ENCODE assay signal across 25 cellular contexts in genomic region chr6:4965506-4966389, GRCh38. TPM values are rescaled to one million over a fixed set of nuclear protein-coding genes. Genes with fewer than 3 reads are reported as not detected.
DNase-seq lines count a peak whose midpoint lies in the region; ATAC-seq and TF ChIP-seq lines count a peak whose summit lies in the region.
"Had no signal": no experiment of that assay in that cellular context is flagged by ENCODE, and none has a peak within 500 bp of the region (broad histone marks: within the 10 kb centered on the region; RNA-seq: fewer than 3 reads in every experiment).

No MANE protein-coding gene starts in this region.

- no peak overlapping the region for H2BK120ac ChIP-seq in trophoblast cell (ENCODE audit: insufficient read depth, low read length, poor library complexity)

- no peak overlapping the region for H3K23ac ChIP-seq in trophoblast cell (ENCODE audit: low read length)

- no peak overlapping the region for H3K4ac ChIP-seq in trophoblast cell (ENCODE audit: low read depth, low read length)

- H2BK5ac ChIP-seq in trophoblast cell (ENCODE audit: low read depth, low read length, poor library complexity): no peak overlapping the region

- H3K9me3 ChIP-seq in esophagus muscularis mucosa (no peaks in the 10 kb centered on the region), trophoblast cell (ENCODE audit: insufficient read depth, low read depth, low read length) (no peaks in the 10 kb centered on the region)
- H3K9me3 ChIP-seq: BLaER1 treated with 17β-estradiol and CSF1 and Interleukin-3, amounts not matched to agents 10 nM and 100 nM; Caco-2; SJSA1 had no signal

- H3K14ac ChIP-seq in trophoblast cell (ENCODE audit: low read length): no peak overlapping the region

- intact Hi-C loops in esophagus muscularis mucosa (cut with DNase I): no loop called here

- H3K36me3 ChIP-seq in GM23338 (ENCODE audit: insufficient read depth): no peaks in the 10 kb centered on the region
- H3K36me3 ChIP-seq in esophagus muscularis mucosa: no peaks in the 10 kb centered on the region
- no peaks in the 10 kb centered on the region for H3K36me3 ChIP-seq in trophoblast cell (ENCODE audit: control insufficient read depth in 1 of 2, insufficient read depth in 2 of 2, low read length in 2 of 2)
- H3K36me3 ChIP-seq: BLaER1 treated with 17β-estradiol and CSF1 and Interleukin-3, amounts not matched to agents 10 nM and 100 nM; SJSA1 had no signal

- no peak overlapping the region for H3K4me3 Mint-ChIP-seq in GM23338
- H3K4me3 Mint-ChIP-seq: CD4-positive, alpha-beta memory T cell had no signal

- no peaks in the 10 kb centered on the region for H3F3A ChIP-seq in GM23338 (replicated peaks; ENCODE audit: low read depth)

- H3K27ac ChIP-seq in GM23338 (ENCODE audit: low read depth) (no peak overlapping the region), esophagus muscularis mucosa (replicated peaks in 1 of 4) (no peak overlapping the region), trophoblast cell (ENCODE audit: low read depth, low read length) (peak overlapping the region; percentile 36)
- H3K27ac ChIP-seq: BLaER1 treated with 17β-estradiol and CSF1 and Interleukin-3, amounts not matched to agents 10 nM and 100 nM; GM23248; SJSA1 had no signal

- peak overlapping the region; percentile 3 for H4K91ac ChIP-seq in trophoblast cell (ENCODE audit: low read depth, low read length)

- 90% methylated on average over 9 of the region's 9 CpGs for WGBS in esophagus muscularis mucosa
- no CpG with 5 or more reads among the region's 9 CpGs for WGBS in trophoblast cell (ENCODE audit: extremely low coverage, insufficient coverage, insufficient read length)

- H3K27me3 Mint-ChIP-seq in GM23338 (ENCODE audit: insufficient read depth, low read depth, poor library complexity): peaks cover 7% of the 10 kb centered on the region

- H3K4me3 ChIP-seq in GM23338: no peak overlapping the region
- no peak overlapping the region for H3K4me3 ChIP-seq in esophagus muscularis mucosa
- no peak overlapping the region for H3K4me3 ChIP-seq in trophoblast cell (ENCODE audit: low read depth, low read length)
- H3K4me3 ChIP-seq: BLaER1 treated with 17β-estradiol and CSF1 and Interleukin-3, amounts not matched to agents 10 nM and 100 nM; GM12878; GM23248; SJSA1 had no signal

- H3K4me1 ChIP-seq in GM23338 (ENCODE audit: insufficient read depth): no peaks in the 10 kb centered on the region
- peaks cover 0 to 7% (median 2%) of the 10 kb centered on the region in 4 donors for H3K4me1 ChIP-seq in esophagus muscularis mucosa
- H3K4me1 ChIP-seq in trophoblast cell (ENCODE audit: control insufficient read depth in 1 of 2, insufficient read depth in 2 of 2, low read length in 2 of 2): peaks cover 13 to 17% of the 10 kb centered on the region in 2 experiments
- H3K4me1 ChIP-seq: Caco-2, SJSA1 had no signal

- no peaks in the 10 kb centered on the region for H4K20me1 ChIP-seq in GM23338 (replicated peaks; ENCODE audit: insufficient read depth)
- H4K20me1 ChIP-seq: BLaER1 treated with 17β-estradiol and CSF1 and Interleukin-3, amounts not matched to agents 10 nM and 100 nM had no signal

- no peak overlapping the region for H2AK5ac ChIP-seq in trophoblast cell (ENCODE audit: low read length)

- peak; percentile 43 for ATAC-seq in GM23338
- no peak for ATAC-seq in HG03378 (IDR thresholded peaks at IDR 0.05; ENCODE audit: unreplicated experiment)
- ATAC-seq in GM19452 (IDR thresholded peaks at IDR 0.05; ENCODE audit: unreplicated experiment): no peak
- ATAC-seq: GM12878, HCT116, Right ventricle myocardium inferior had no signal

- no peak overlapping the region for H4K8ac ChIP-seq in trophoblast cell (ENCODE audit: low read depth, low read length)

- no peaks in the 10 kb centered on the region for H3K36me3 Mint-ChIP-seq in GM23338 (ENCODE audit: low read depth)
- H3K36me3 Mint-ChIP-seq: CD4-positive, alpha-beta memory T cell had no signal

- H3K9me2 ChIP-seq in GM23338 (ENCODE audit: insufficient read depth): no peaks in the 10 kb centered on the region

- H3K27ac Mint-ChIP-seq in GM23338: no peak overlapping the region
- H3K27ac Mint-ChIP-seq: CD4-positive, alpha-beta memory T cell had no signal

- H3K4me1 Mint-ChIP-seq in GM23338: peaks cover 16% of the 10 kb centered on the region
- H3K4me1 Mint-ChIP-seq: CD4-positive, alpha-beta memory T cell had no signal

- no peak overlapping the region for H3K18ac ChIP-seq in trophoblast cell (ENCODE audit: low read length)

- no peak for TF ChIP-seq POLR2A in esophagus muscularis mucosa (IDR thresholded peaks at IDR 0.05; ENCODE audit: low read depth)

- no peak for TF ChIP-seq EP300 in esophagus muscularis mucosa (IDR thresholded peaks at IDR 0.05)

- H3K9me3 Mint-ChIP-seq in GM23338: no peaks in the 10 kb centered on the region
- H3K9me3 Mint-ChIP-seq: CD4-positive, alpha-beta memory T cell had no signal

- H2AFZ ChIP-seq in GM23338: peak overlapping the region; percentile 72
- no peak overlapping the region for H2AFZ ChIP-seq in trophoblast cell (ENCODE audit: insufficient read depth, low read length, poor library complexity)
- H2AFZ ChIP-seq: GM23248 had no signal

- H3K9ac ChIP-seq in trophoblast cell (ENCODE audit: low read length): no peak overlapping the region
- H3K9ac ChIP-seq: BLaER1 treated with 17β-estradiol and CSF1 and Interleukin-3, amounts not matched to agents 10 nM and 100 nM; GM23248 had no signal

- H4K12ac ChIP-seq in trophoblast cell (ENCODE audit: low read depth, low read length): no peak overlapping the region

- H3K79me2 ChIP-seq in GM23338 (replicated peaks; ENCODE audit: insufficient read depth): no peaks in the 10 kb centered on the region
- no peaks in the 10 kb centered on the region for H3K79me2 ChIP-seq in trophoblast cell (ENCODE audit: control insufficient read depth, insufficient read depth, low read length, poor library complexity)

- peak overlapping the region; percentile 3 for H2BK12ac ChIP-seq in trophoblast cell (ENCODE audit: low read length)

- peak; percentile 2 for DNase-seq in NOMO-1 treated with DMSO at 0.1 percent for 48 hours (lab: John Stamatoyannopoulos, UW; ENCODE audit: unreplicated experiment)
- no peak for DNase-seq in NOMO-1 (lab: John Stamatoyannopoulos, UW; ENCODE audit: unreplicated experiment in 2 of 2)
- DNase-seq in GM23338 (ENCODE audit: low spot score): no peak
- peak; percentile 90 for DNase-seq in esophagus muscularis mucosa (ENCODE audit: extremely low spot score)
- DNase-seq in trophoblast cell: no peak
- no peak for DNase-seq in NCI-H1092 treated with DMSO at 0.1 percent for 48 hours (lab: John Stamatoyannopoulos, UW)
- DNase-seq: 8988T; Caco-2; CD4-positive, alpha-beta memory T cell; DMS 273 treated with DMSO at 0.1 percent for 48 hours; DMS79 treated with DMSO at 0.1 percent for 48 hours; GM23248; IMR-90; NCI-H1417 treated with DMSO at 0.1 percent for 48 hours; NCI-H187; NCI-H446 treated with DMSO at 0.1 percent for 48 hours; NCI-H69; OCI-M1 had no signal

- H3K4me2 ChIP-seq in GM23338 (no peak overlapping the region), trophoblast cell (ENCODE audit: low read length) (no peak overlapping the region)
- H3K4me2 ChIP-seq: BLaER1 treated with 17β-estradiol and CSF1 and Interleukin-3, amounts not matched to agents 10 nM and 100 nM had no signal

- H3K79me1 ChIP-seq in trophoblast cell (ENCODE audit: low read length): peaks cover 9% of the 10 kb centered on the region

- TF ChIP-seq CTCF in GM23338 (conservative IDR thresholded peaks at IDR 0.05; ENCODE audit: low read depth in 2 of 2) (no peak), esophagus muscularis mucosa (IDR thresholded peaks at IDR 0.05) (no peak)

- no peaks in the 10 kb centered on the region for H3K27me3 ChIP-seq in GM23338 (ENCODE audit: insufficient read depth)
- no peaks in the 10 kb centered on the region for H3K27me3 ChIP-seq in esophagus muscularis mucosa
- no peaks in the 10 kb centered on the region for H3K27me3 ChIP-seq in trophoblast cell (ENCODE audit: insufficient read depth, low read length)
- H3K27me3 ChIP-seq: BLaER1 treated with 17β-estradiol and CSF1 and Interleukin-3, amounts not matched to agents 10 nM and 100 nM; SJSA1 had no signal

TF ChIP-seq in GM23338, 12 proteins besides CTCF, POLR2A, EP300 and RAD21 (continues in another document):
- TF ChIP-seq, protein P1, sequence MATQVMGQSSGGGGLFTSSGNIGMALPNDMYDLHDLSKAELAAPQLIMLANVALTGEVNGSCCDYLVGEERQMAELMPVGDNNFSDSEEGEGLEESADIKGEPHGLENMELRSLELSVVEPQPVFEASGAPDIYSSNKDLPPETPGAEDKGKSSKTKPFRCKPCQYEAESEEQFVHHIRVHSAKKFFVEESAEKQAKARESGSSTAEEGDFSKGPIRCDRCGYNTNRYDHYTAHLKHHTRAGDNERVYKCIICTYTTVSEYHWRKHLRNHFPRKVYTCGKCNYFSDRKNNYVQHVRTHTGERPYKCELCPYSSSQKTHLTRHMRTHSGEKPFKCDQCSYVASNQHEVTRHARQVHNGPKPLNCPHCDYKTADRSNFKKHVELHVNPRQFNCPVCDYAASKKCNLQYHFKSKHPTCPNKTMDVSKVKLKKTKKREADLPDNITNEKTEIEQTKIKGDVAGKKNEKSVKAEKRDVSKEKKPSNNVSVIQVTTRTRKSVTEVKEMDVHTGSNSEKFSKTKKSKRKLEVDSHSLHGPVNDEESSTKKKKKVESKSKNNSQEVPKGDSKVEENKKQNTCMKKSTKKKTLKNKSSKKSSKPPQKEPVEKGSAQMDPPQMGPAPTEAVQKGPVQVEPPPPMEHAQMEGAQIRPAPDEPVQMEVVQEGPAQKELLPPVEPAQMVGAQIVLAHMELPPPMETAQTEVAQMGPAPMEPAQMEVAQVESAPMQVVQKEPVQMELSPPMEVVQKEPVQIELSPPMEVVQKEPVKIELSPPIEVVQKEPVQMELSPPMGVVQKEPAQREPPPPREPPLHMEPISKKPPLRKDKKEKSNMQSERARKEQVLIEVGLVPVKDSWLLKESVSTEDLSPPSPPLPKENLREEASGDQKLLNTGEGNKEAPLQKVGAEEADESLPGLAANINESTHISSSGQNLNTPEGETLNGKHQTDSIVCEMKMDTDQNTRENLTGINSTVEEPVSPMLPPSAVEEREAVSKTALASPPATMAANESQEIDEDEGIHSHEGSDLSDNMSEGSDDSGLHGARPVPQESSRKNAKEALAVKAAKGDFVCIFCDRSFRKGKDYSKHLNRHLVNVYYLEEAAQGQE (IDR thresholded peaks at IDR 0.05; ENCODE audit: unreplicated experiment): no peak
- no peak for TF ChIP-seq EZH2phosphoT487 (IDR thresholded peaks at IDR 0.05; ENCODE audit: unreplicated experiment)
- TF ChIP-seq ZNF114 (CRISPR knock-in tag; IDR thresholded peaks at IDR 0.05): no peak
- TF ChIP-seq CREB1 (CRISPR knock-in tag; IDR thresholded peaks at IDR 0.05; ENCODE audit: low read depth): no peak
- no peak for TF ChIP-seq STAT1 (IDR thresholded peaks at IDR 0.05; ENCODE audit: unreplicated experiment)
- TF ChIP-seq ZNF331 (CRISPR knock-in tag; IDR thresholded peaks at IDR 0.05; ENCODE audit: low read depth): no peak

RNA-seq across cellular contexts. Expression of gene RPP40, which starts 38.1 kb away (rescaled TPM):
- 40.4 and 49.6 TPM in 2 replicates for total RNA-seq in GM23338 (2014; rRNA removed; shearing (Covaris generic))
- 31.2 and 39.3 TPM in 2 replicates for polyA plus RNA-seq in GM23338 (2016; fragmentation: Nextera tagmentation; extraction: Ambion mirVana)
- 1 to 10 TPM; 2.5 to 7.9 (median 3.8) TPM for total RNA-seq in esophagus muscularis mucosa
- polyA plus RNA-seq in trophoblast cell (2013): 7.8 and 8.0 TPM in 2 replicates

Comparison
In these comparisons a context has a peak if more than half of its experiments do, and no peak if none do; other contexts are left out.
1. DNase-seq: peak in NOMO-1 treated with DMSO at 0.1 percent for 48 hours (single experiment) and esophagus muscularis mucosa (single experiment); none in NOMO-1 (0 of 2), GM23338 (single experiment), trophoblast cell (0 of 2) and NCI-H1092 treated with DMSO at 0.1 percent for 48 hours (single experiment).